2 cellular contexts compared by ENCODE assay signal in the genomic region with DNA sequence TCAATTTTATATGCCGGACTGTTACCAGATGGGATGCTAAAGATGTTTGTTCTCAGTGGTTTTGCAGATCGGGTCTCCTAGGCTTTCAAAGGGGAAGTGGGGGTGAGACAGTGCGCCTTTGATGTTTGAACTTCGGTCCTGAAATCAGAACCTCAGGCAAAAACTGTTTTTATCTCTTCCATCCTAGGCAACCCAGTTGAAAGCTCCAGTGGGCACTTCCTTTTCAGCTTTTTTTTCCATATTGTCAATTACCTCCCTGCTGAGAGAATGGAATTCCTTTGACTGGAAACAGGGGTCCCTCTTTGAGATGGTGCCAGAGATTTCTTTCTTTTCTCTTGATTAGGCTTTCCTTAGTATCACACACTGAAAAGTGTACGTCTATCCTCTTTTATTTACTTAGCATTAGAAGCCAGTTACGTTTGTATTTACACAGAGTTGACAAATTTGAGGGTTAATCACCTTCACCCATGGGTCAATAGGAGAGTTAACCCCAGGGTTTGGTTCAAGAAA.
TF ChIP-seq lines count a peak whose summit lies in the region.

No MANE protein-coding gene starts in this region.

TF ChIP-seq in WTC11, 78 proteins besides CTCF, POLR2A, EP300 and RAD21:
- TF ChIP-seq JUN (CRISPR knock-in tag; IDR thresholded peaks at IDR 0.05) (no peak), SOX15 (CRISPR knock-in tag; IDR thresholded peaks at IDR 0.05) (no peak), FOXP4 (CRISPR knock-in tag; IDR thresholded peaks at IDR 0.05) (no peak), FOXP1 (CRISPR knock-in tag; IDR thresholded peaks at IDR 0.05; ENCODE audit: borderline replicate concordance) (no peak), ZNF219 (CRISPR knock-in tag; IDR thresholded peaks at IDR 0.05; ENCODE audit: borderline replicate concordance) (no peak), ATF6 (CRISPR knock-in tag; IDR thresholded peaks at IDR 0.05) (no peak), ATF1 (CRISPR knock-in tag; IDR thresholded peaks at IDR 0.05) (no peak), SP1 (CRISPR knock-in tag; conservative IDR thresholded peaks at IDR 0.05) (no peak), ESRRA (CRISPR knock-in tag; IDR thresholded peaks at IDR 0.05; ENCODE audit: borderline replicate concordance) (no peak), MXD4 (CRISPR knock-in tag; IDR thresholded peaks at IDR 0.05; ENCODE audit: borderline replicate concordance) (no peak), ZNF121 (CRISPR knock-in tag; IDR thresholded peaks at IDR 0.05) (no peak), ZNF396 (CRISPR knock-in tag; IDR thresholded peaks at IDR 0.05; ENCODE audit: borderline replicate concordance) (no peak)
- TF ChIP-seq, protein P1, sequence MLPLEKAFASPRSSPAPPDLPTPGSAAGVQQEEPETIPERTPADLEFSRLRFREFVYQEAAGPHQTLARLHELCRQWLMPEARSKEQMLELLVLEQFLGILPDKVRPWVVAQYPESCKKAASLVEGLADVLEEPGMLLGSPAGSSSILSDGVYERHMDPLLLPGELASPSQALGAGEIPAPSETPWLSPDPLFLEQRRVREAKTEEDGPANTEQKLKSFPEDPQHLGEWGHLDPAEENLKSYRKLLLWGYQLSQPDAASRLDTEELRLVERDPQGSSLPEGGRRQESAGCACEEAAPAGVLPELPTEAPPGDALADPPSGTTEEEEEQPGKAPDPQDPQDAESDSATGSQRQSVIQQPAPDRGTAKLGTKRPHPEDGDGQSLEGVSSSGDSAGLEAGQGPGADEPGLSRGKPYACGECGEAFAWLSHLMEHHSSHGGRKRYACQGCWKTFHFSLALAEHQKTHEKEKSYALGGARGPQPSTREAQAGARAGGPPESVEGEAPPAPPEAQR (CRISPR knock-in tag; IDR thresholded peaks at IDR 0.05) = no peak
- TF ChIP-seq, protein P2, sequence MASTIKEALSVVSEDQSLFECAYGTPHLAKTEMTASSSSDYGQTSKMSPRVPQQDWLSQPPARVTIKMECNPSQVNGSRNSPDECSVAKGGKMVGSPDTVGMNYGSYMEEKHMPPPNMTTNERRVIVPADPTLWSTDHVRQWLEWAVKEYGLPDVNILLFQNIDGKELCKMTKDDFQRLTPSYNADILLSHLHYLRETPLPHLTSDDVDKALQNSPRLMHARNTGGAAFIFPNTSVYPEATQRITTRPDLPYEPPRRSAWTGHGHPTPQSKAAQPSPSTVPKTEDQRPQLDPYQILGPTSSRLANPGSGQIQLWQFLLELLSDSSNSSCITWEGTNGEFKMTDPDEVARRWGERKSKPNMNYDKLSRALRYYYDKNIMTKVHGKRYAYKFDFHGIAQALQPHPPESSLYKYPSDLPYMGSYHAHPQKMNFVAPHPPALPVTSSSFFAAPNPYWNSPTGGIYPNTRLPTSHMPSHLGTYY (CRISPR knock-in tag; IDR thresholded peaks at IDR 0.05) = no peak
- TF ChIP-seq, protein P3, sequence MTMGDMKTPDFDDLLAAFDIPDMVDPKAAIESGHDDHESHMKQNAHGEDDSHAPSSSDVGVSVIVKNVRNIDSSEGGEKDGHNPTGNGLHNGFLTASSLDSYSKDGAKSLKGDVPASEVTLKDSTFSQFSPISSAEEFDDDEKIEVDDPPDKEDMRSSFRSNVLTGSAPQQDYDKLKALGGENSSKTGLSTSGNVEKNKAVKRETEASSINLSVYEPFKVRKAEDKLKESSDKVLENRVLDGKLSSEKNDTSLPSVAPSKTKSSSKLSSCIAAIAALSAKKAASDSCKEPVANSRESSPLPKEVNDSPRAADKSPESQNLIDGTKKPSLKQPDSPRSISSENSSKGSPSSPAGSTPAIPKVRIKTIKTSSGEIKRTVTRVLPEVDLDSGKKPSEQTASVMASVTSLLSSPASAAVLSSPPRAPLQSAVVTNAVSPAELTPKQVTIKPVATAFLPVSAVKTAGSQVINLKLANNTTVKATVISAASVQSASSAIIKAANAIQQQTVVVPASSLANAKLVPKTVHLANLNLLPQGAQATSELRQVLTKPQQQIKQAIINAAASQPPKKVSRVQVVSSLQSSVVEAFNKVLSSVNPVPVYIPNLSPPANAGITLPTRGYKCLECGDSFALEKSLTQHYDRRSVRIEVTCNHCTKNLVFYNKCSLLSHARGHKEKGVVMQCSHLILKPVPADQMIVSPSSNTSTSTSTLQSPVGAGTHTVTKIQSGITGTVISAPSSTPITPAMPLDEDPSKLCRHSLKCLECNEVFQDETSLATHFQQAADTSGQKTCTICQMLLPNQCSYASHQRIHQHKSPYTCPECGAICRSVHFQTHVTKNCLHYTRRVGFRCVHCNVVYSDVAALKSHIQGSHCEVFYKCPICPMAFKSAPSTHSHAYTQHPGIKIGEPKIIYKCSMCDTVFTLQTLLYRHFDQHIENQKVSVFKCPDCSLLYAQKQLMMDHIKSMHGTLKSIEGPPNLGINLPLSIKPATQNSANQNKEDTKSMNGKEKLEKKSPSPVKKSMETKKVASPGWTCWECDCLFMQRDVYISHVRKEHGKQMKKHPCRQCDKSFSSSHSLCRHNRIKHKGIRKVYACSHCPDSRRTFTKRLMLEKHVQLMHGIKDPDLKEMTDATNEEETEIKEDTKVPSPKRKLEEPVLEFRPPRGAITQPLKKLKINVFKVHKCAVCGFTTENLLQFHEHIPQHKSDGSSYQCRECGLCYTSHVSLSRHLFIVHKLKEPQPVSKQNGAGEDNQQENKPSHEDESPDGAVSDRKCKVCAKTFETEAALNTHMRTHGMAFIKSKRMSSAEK (CRISPR knock-in tag; IDR thresholded peaks at IDR 0.05; ENCODE audit: borderline replicate concordance) = no peak

TF ChIP-seq in HepG2, 621 proteins besides CTCF, POLR2A, EP300 and RAD21 (continues in another document):
- no peak for TF ChIP-seq ZNF883 (CRISPR knock-in tag; IDR thresholded peaks at IDR 0.05; ENCODE audit: not compliant biosample characterization)
- TF ChIP-seq, protein P4, sequence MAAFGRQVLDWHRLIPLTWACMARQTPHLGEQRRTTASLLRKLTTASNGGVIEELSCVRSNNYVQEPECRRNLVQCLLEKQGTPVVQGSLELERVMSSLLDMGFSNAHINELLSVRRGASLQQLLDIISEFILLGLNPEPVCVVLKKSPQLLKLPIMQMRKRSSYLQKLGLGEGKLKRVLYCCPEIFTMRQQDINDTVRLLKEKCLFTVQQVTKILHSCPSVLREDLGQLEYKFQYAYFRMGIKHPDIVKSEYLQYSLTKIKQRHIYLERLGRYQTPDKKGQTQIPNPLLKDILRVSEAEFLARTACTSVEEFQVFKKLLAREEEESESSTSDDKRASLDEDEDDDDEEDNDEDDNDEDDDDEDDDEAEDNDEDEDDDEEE (CRISPR knock-in tag; IDR thresholded peaks at IDR 0.05) = no peak
- TF ChIP-seq CREM (IDR thresholded peaks at IDR 0.05) = peak; percentile 71
- no peak for TF ChIP-seq CREM (CRISPR knock-in tag; IDR thresholded peaks at IDR 0.05)
- TF ChIP-seq DNMT3B (CRISPR knock-in tag; conservative IDR thresholded peaks at IDR 0.05) = no peak
- TF ChIP-seq ZNF770 (CRISPR knock-in tag; IDR thresholded peaks at IDR 0.05) = no peak
- TF ChIP-seq NCOR1 (IDR thresholded peaks at IDR 0.05; ENCODE audit: borderline replicate concordance, low read length) = peak; percentile 73; the same call in 1 of the 2 replicates
- no peak for TF ChIP-seq GABPA (IDR thresholded peaks at IDR 0.05; ENCODE audit: low read depth, low read length)
- peak; percentile 33; the same call in 1 of the 2 replicates for TF ChIP-seq GABPA (CRISPR knock-in tag; IDR thresholded peaks at IDR 0.05; ENCODE audit: low read depth)
- peak; percentile 49; the same call in 1 of the 2 replicates for TF ChIP-seq FOXA1 (IDR thresholded peaks at IDR 0.05)
- TF ChIP-seq FOXA1 (CRISPR knock-in tag; IDR thresholded peaks at IDR 0.05) = peak; percentile 76
- peak; percentile 57; the same call in 1 of the 2 replicates for TF ChIP-seq SIX1 (CRISPR knock-in tag; IDR thresholded peaks at IDR 0.05; ENCODE audit: borderline replicate concordance)
- peak; percentile 96 for TF ChIP-seq TCF7L2 (IDR thresholded peaks at IDR 0.05; ENCODE audit: low read depth, low read length)
- TF ChIP-seq ZBTB43 (CRISPR knock-in tag; conservative IDR thresholded peaks at IDR 0.05) = peak; percentile 57; the same call in 1 of the 2 replicates
- TF ChIP-seq FOSL2 (CRISPR knock-in tag; IDR thresholded peaks at IDR 0.05) = peak; percentile 49
- TF ChIP-seq HNF4G (IDR thresholded peaks at IDR 0.05; ENCODE audit: borderline replicate concordance, low read depth, low read length) = peak; percentile 79
- TF ChIP-seq HNF4G (CRISPR knock-in tag; IDR thresholded peaks at IDR 0.05; ENCODE audit: borderline replicate concordance, low read depth) = peak; percentile 61; the same call in 1 of the 2 replicates
- TF ChIP-seq ZNF546 (CRISPR knock-in tag; conservative IDR thresholded peaks at IDR 0.05) = no peak
- TF ChIP-seq ASH2L (IDR thresholded peaks at IDR 0.05; ENCODE audit: insufficient read length, low read depth, low read length) = peak; percentile 95
- TF ChIP-seq ZBTB25 (CRISPR knock-in tag; IDR thresholded peaks at IDR 0.05) = 0 out of 2 replicates have a peak, but pooled peaks have one; percentile 45
- TF ChIP-seq ZBTB21 (CRISPR knock-in tag; IDR thresholded peaks at IDR 0.05) = no peak
- peak; percentile 81 for TF ChIP-seq GATAD2A (CRISPR knock-in tag; IDR thresholded peaks at IDR 0.05)
- 0 out of 2 replicates have a peak, but pooled peaks have one; percentile 17 for TF ChIP-seq GABPB1 (CRISPR knock-in tag; IDR thresholded peaks at IDR 0.05)
- TF ChIP-seq KDM1A (CRISPR knock-in tag; IDR thresholded peaks at IDR 0.05) = no peak
- TF ChIP-seq, protein P5, sequence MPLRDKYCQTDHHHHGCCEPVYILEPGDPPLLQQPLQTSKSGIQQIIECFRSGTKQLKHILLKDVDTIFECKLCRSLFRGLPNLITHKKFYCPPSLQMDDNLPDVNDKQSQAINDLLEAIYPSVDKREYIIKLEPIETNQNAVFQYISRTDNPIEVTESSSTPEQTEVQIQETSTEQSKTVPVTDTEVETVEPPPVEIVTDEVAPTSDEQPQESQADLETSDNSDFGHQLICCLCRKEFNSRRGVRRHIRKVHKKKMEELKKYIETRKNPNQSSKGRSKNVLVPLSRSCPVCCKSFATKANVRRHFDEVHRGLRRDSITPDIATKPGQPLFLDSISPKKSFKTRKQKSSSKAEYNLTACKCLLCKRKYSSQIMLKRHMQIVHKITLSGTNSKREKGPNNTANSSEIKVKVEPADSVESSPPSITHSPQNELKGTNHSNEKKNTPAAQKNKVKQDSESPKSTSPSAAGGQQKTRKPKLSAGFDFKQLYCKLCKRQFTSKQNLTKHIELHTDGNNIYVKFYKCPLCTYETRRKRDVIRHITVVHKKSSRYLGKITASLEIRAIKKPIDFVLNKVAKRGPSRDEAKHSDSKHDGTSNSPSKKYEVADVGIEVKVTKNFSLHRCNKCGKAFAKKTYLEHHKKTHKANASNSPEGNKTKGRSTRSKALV (CRISPR knock-in tag; IDR thresholded peaks at IDR 0.05) = no peak
- peak; percentile 48; the same call in 1 of the 2 replicates for TF ChIP-seq RXRB (CRISPR knock-in tag; IDR thresholded peaks at IDR 0.05; ENCODE audit: borderline replicate concordance)
- peak; percentile 58; the same call in 1 of the 2 replicates for TF ChIP-seq ATF1 (CRISPR knock-in tag; IDR thresholded peaks at IDR 0.05)
- TF ChIP-seq ZNF562 (CRISPR knock-in tag; IDR thresholded peaks at IDR 0.05; ENCODE audit: borderline replicate concordance) = no peak
- TF ChIP-seq ZNF792 (CRISPR knock-in tag; IDR thresholded peaks at IDR 0.05) = no peak
- no peak for TF ChIP-seq LRRFIP1 (CRISPR knock-in tag; conservative IDR thresholded peaks at IDR 0.05)
- 0 out of 2 replicates have a peak, but pooled peaks have one; percentile 56 for TF ChIP-seq GATA4 (IDR thresholded peaks at IDR 0.05; ENCODE audit: borderline replicate concordance, low read depth)
- 0 out of 2 replicates have a peak, but pooled peaks have one; percentile 23 for TF ChIP-seq ERF (CRISPR knock-in tag; IDR thresholded peaks at IDR 0.05)
- no peak for TF ChIP-seq ZNF749 (CRISPR knock-in tag; IDR thresholded peaks at IDR 0.05; ENCODE audit: borderline replicate concordance)
- TF ChIP-seq KDM4B (CRISPR knock-in tag; IDR thresholded peaks at IDR 0.05) = no peak
